In genomic region chr16:55149622-55150021, GRCh38 we compare ENCODE assay signal across 21 cellular contexts.
"Had no signal": no experiment of that assay in that cellular context is flagged by ENCODE, and none has a peak within 500 bp of the region (broad histone marks: within the 10 kb centered on the region; RNA-seq: fewer than 3 reads in every experiment).

No MANE protein-coding gene starts in this region.

- DNase-seq: colonic mucosa; cortex of kidney; effector CD8-positive, alpha-beta T cell; effector memory CD8-positive, alpha-beta T cell; endodermal cell; erythroblast; esophagus squamous epithelium; foreskin keratinocyte; heart left ventricle; hippocampal formation; left cardiac atrium; left lung; left ventricle myocardium superior; lower lobe of right lung; mesenchymal stem cell; mucosa of descending colon; naive B cell; naive thymus-derived CD8-positive, alpha-beta T cell had no signal

- H3K36me3 ChIP-seq: colonic mucosa, esophagus squamous epithelium, gastroesophageal sphincter, heart left ventricle, left lung, lower lobe of right lung had no signal

- H3K4me1 ChIP-seq: colonic mucosa, esophagus squamous epithelium, foreskin keratinocyte, gastroesophageal sphincter, heart left ventricle, left lung, lower lobe of right lung had no signal

- H3K9me3 ChIP-seq: colonic mucosa, esophagus squamous epithelium, gastroesophageal sphincter, heart left ventricle, left lung, lower lobe of right lung, mucosa of descending colon had no signal

- ATAC-seq: effector memory CD8-positive, alpha-beta T cell; esophagus mucosa; foreskin keratinocyte; gastroesophageal sphincter; heart left ventricle; left cardiac atrium; left lung; left ventricle myocardium superior; lower lobe of right lung; mucosa of descending colon; naive thymus-derived CD8-positive, alpha-beta T cell had no signal

- H3K27ac ChIP-seq: colonic mucosa, epithelial cell of prostate, esophagus squamous epithelium, foreskin keratinocyte, gastroesophageal sphincter, heart left ventricle, left lung, lower lobe of right lung had no signal

- H3K27me3 ChIP-seq: colonic mucosa, foreskin keratinocyte, left lung had no signal

- H3K4me3 ChIP-seq: colonic mucosa, esophagus squamous epithelium, gastroesophageal sphincter, heart left ventricle, left lung, lower lobe of right lung, mucosa of descending colon had no signal
